Comparison of ENCODE assay signal across 28 cellular contexts in the genomic region with DNA sequence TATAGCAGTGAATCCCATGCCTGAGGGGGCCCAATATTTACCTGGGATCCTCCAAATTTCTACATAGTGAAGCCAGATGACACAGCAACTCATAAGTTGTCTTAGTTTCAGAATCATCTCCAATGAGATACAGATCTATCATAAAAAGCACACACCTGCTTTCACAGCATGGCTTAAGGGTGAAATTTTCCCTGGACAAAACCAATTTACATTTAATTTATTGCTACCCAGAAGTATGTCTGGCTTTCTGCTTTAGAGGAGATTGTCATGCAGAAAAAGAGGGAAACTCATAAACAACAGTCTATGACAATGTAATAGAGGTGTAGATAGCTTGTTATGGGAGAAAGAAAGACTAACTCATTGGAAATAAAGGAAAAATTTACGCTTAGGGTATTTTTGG.
"Had no signal": no experiment of that assay in that cellular context is flagged by ENCODE, and none has a peak within 500 bp of the region (broad histone marks: within the 10 kb centered on the region; RNA-seq: fewer than 3 reads in every experiment).

No MANE protein-coding gene starts in this region.

- ATAC-seq: natural killer cell; psoas muscle; right cardiac atrium; right lobe of liver; stimulated activated effector memory CD8-positive, alpha-beta T cell treated with anti-CD3 and anti-CD28 coated beads, Interleukin-12 subunit alpha, Interleukin-12 subunit beta, amount 100 ng/mL, for 72 hours; stimulated activated naive B cell treated with anti-CD40 and anti-IgM and Interleukin-4, amounts not matched to agents 10 μg/mL and 1 μg/mL and 100 μg/mL, for 72 hours had no signal

- H3K79me2 ChIP-seq: parathyroid adenoma had no signal

- H3K36me3 Mint-ChIP-seq: natural killer cell; neural progenitor cell; stimulated activated effector memory CD8-positive, alpha-beta T cell treated with anti-CD3 and anti-CD28 coated beads, Interleukin-12 subunit alpha, Interleukin-12 subunit beta, amount 100 ng/mL, for 72 hours; stimulated activated naive B cell treated with anti-CD40 and anti-IgM and Interleukin-4, amounts not matched to agents 10 μg/mL and 1 μg/mL and 100 μg/mL, for 72 hours had no signal

- H3K36me3 ChIP-seq: neural progenitor cell, ovary, right lobe of liver, sigmoid colon, stomach, thoracic aorta, thyroid gland, tibial nerve, upper lobe of left lung, vagina had no signal

- H3K9ac ChIP-seq: neural progenitor cell, parathyroid adenoma had no signal

- DNase-seq: natural killer cell; occipital lobe; ovary; posterior cingulate gyrus; psoas muscle; right cardiac atrium; right lobe of liver; sigmoid colon; small intestine; stimulated activated CD4-positive, alpha-beta T cell treated with anti-CD3 and anti-CD28 coated beads, Interleukin-15, amount 100 ng/mL, for 24 hours; stimulated activated CD4-positive, alpha-beta T cell treated with anti-CD3 and anti-CD28 coated beads, Interleukin-2, amount 100 ng/mL, for 24 hours; stimulated activated CD4-positive, alpha-beta T cell treated with anti-CD3 and anti-CD28 coated beads, Interleukin-2, amount 100 ng/mL, for 48 hours; stimulated activated CD4-positive, alpha-beta T cell treated with anti-CD3 and anti-CD28 coated beads, Interleukin-4, amount 100 ng/mL, for 24 hours; stimulated activated naive B cell treated with anti-CD40 and anti-IgM and Interleukin-4, amounts not matched to agents 10 μg/mL and 1 μg/mL and 100 μg/mL, for 72 hours; stimulated activated naive CD4-positive, alpha-beta T cell treated with Interleukin-2 at 50 U/mL for 16 hours; stomach; thyroid gland; trophoblast cell; upper lobe of left lung had no signal

- H3K9me3 Mint-ChIP-seq: nephron, neural progenitor cell had no signal

- H3K27ac ChIP-seq: neural progenitor cell, ovary, parathyroid adenoma, psoas muscle, right lobe of liver, sigmoid colon, stomach, thoracic aorta, thyroid gland, tibial nerve, upper lobe of left lung, vagina had no signal

- H3K27me3 ChIP-seq: neural progenitor cell, ovary, right lobe of liver, sigmoid colon, stomach, thyroid gland, tibial nerve, upper lobe of left lung, vagina had no signal

- H3K27ac Mint-ChIP-seq: natural killer cell; nephron; neural progenitor cell; progenitor cell of endocrine pancreas; stimulated activated effector memory CD8-positive, alpha-beta T cell treated with anti-CD3 and anti-CD28 coated beads, Interleukin-12 subunit alpha, Interleukin-12 subunit beta, amount 100 ng/mL, for 72 hours; stimulated activated naive B cell treated with anti-CD40 and anti-IgM and Interleukin-4, amounts not matched to agents 10 μg/mL and 1 μg/mL and 100 μg/mL, for 72 hours; stimulated activated naive CD8-positive, alpha-beta T cell treated with anti-CD3 and anti-CD28 coated beads, Interleukin-15, Interleukin-2, amounts not matched to agents 100 ng/mL and 50 ng/mL, for 24 hours had no signal

- H3K4me1 Mint-ChIP-seq: natural killer cell; nephron; neural progenitor cell; stimulated activated effector memory CD8-positive, alpha-beta T cell treated with anti-CD3 and anti-CD28 coated beads, Interleukin-12 subunit alpha, Interleukin-12 subunit beta, amount 100 ng/mL, for 72 hours; stimulated activated naive B cell treated with anti-CD40 and anti-IgM and Interleukin-4, amounts not matched to agents 10 μg/mL and 1 μg/mL and 100 μg/mL, for 72 hours had no signal

- H3K4me3 ChIP-seq: neural progenitor cell, ovary, psoas muscle, right lobe of liver, sigmoid colon, stomach, thoracic aorta, thyroid gland, tibial nerve, upper lobe of left lung, vagina had no signal

- H3K4me3 Mint-ChIP-seq: natural killer cell; nephron; neural progenitor cell; stimulated activated effector memory CD8-positive, alpha-beta T cell treated with anti-CD3 and anti-CD28 coated beads, Interleukin-12 subunit alpha, Interleukin-12 subunit beta, amount 100 ng/mL, for 72 hours; stimulated activated naive B cell treated with anti-CD40 and anti-IgM and Interleukin-4, amounts not matched to agents 10 μg/mL and 1 μg/mL and 100 μg/mL, for 72 hours; stimulated activated naive CD8-positive, alpha-beta T cell treated with anti-CD3 and anti-CD28 coated beads, Interleukin-15, Interleukin-2, amounts not matched to agents 100 ng/mL and 50 ng/mL, for 24 hours had no signal

- H3K27me3 Mint-ChIP-seq: progenitor cell of endocrine pancreas; stimulated activated naive B cell treated with anti-CD40 and anti-IgM and Interleukin-4, amounts not matched to agents 10 μg/mL and 1 μg/mL and 100 μg/mL, for 72 hours; stimulated activated naive CD8-positive, alpha-beta T cell treated with anti-CD3 and anti-CD28 coated beads, Interleukin-15, Interleukin-2, amounts not matched to agents 100 ng/mL and 50 ng/mL, for 24 hours had no signal

- H3K4me1 ChIP-seq: neural progenitor cell, parathyroid adenoma, psoas muscle, right lobe of liver, sigmoid colon, stomach, tibial nerve, upper lobe of left lung, vagina had no signal

- H3K9me3 ChIP-seq: ovary, psoas muscle, right lobe of liver, sigmoid colon, stomach, thoracic aorta, thyroid gland, tibial nerve, upper lobe of left lung, vagina had no signal

- H2AFZ ChIP-seq: neural progenitor cell, parathyroid adenoma had no signal

- H3K4me2 ChIP-seq: neural progenitor cell had no signal
